In the genomic region with DNA sequence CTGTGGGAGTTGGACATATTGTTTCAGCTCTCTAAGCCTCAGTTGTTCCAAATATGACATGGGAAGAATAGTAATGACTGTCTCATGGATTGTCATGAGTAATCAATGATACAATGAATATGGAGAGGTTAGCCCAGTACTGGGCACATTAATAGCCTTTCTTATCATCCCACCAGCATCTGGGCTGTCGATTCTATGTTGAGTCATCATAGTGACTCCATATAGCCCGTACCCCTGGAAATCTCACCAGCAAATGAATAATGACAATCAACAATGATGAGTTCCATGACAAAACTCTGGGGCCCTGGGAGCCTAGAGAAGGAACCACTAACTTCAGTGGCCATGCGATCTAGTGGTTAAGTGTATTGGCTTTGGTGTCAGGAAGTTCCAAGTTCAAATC, we compare ENCODE assay signal across 35 cellular contexts. TPM values are rescaled to one million over a fixed set of nuclear protein-coding genes. Genes with fewer than 3 reads are reported as not detected.
"Had no signal": no experiment of that assay in that cellular context is flagged by ENCODE, and none has a peak within 500 bp of the region (broad histone marks: within the 10 kb centered on the region; RNA-seq: fewer than 3 reads in every experiment).

No MANE protein-coding gene starts in this region.

- DNase-seq: activated CD4-positive, alpha-beta T cell treated with anti-CD3 and anti-CD28 coated beads for 48 hours; activated CD4-positive, alpha-beta T cell treated with anti-CD3 and anti-CD28 coated beads, Interleukin-2, amount 50 U/mL, for 1 hour; activated CD4-positive, alpha-beta T cell treated with anti-CD3 and anti-CD28 coated beads, Interleukin-2, amount 50 U/mL, for 48 hours; activated CD8-positive, alpha-beta memory T cell treated with anti-CD3 and anti-CD28 coated beads for 24 hours; activated CD8-positive, alpha-beta T cell treated with anti-CD3 and anti-CD28 coated beads for 36 hours; activated effector memory CD4-positive, alpha-beta T cell treated with Interleukin-2 at 50 U/mL for 16 hours; activated gamma-delta T cell treated with Interleukin-2 at 50 U/mL for 16 hours; activated naive CD4-positive, alpha-beta T cell treated with anti-CD3 and anti-CD28 coated beads, Interleukin-2, amount 50 U/mL, for 16 hours; activated naive CD4-positive, alpha-beta T cell treated with Interleukin-2 at 50 U/mL for 16 hours; activated naive CD8-positive, alpha-beta T cell treated with anti-CD3 and anti-CD28 coated beads, Interleukin-2, amount 50 U/mL, for 24 hours; activated T-cell treated with anti-CD3 and anti-CD28 coated beads, Interleukin-2, amount 50 U/mL, for 4 hours; adrenal gland; amygdala; aorta; dorsolateral prefrontal cortex; effector memory CD4-positive, alpha-beta T cell; endodermal cell; foreskin melanocyte; heart right ventricle; SW 1271; T-cell; T-helper 17 cell; T1000 had no signal

- H3K4me1 ChIP-seq: breast epithelium, gastroesophageal sphincter had no signal

- H3K27me3 ChIP-seq: adrenal gland, breast epithelium, dorsolateral prefrontal cortex had no signal

- ATAC-seq: activated CD4-positive, CD25-positive, alpha-beta regulatory T cell treated with anti-CD3 and anti-CD28 coated beads, Interleukin-2, amount 50 U/mL, for 24 hours; activated CD8-positive, alpha-beta T cell treated with anti-CD3 and anti-CD28 coated beads for 36 hours; activated naive CD8-positive, alpha-beta T cell treated with anti-CD3 and anti-CD28 coated beads, Interleukin-2, amount 50 U/mL, for 24 hours; activated T-cell treated with anti-CD3 and anti-CD28 coated beads, Interleukin-2, amount 50 U/mL, for 4 hours; activated T-helper 17 cell treated with anti-CD3 and anti-CD28 coated beads, Interleukin-2, amount 50 U/mL, for 72 hours; gastroesophageal sphincter; T-cell; T-helper 17 cell; WTC11 had no signal

- H3K27ac ChIP-seq: adrenal gland, breast epithelium, cardiac muscle cell, coronary artery, dorsolateral prefrontal cortex, esophagus muscularis mucosa, gastroesophageal sphincter, heart right ventricle, VCaP had no signal

- H3K9me3 ChIP-seq: adrenal gland, breast epithelium had no signal

- H3K4me3 ChIP-seq: adrenal gland, breast epithelium, cardiac muscle cell, coronary artery, dorsolateral prefrontal cortex, esophagus muscularis mucosa, gastroesophageal sphincter, heart right ventricle had no signal

RNA-seq across cellular contexts. Expression of a gene that starts 39.7 kb away (rescaled TPM):
- total RNA-seq: activated CD8-positive, alpha-beta T cell treated with anti-CD3 and anti-CD28 coated beads for 36 hours; activated T-cell treated with anti-CD3 and anti-CD28 coated beads, Interleukin-2, amount 50 U/mL, for 4 hours; activated T-helper 17 cell treated with anti-CD3 and anti-CD28 coated beads, Interleukin-2, amount 50 U/mL, for 72 hours; adrenal gland; aorta; cardiac muscle cell; cerebellum; epithelial cell of proximal tubule; esophagus muscularis mucosa; glomerular endothelial cell; heart right ventricle; T-cell; T-helper 17 cell had no signal
- polyA plus RNA-seq: adrenal gland, aorta, cardiac muscle cell, heart right ventricle had no signal

RNA-seq across cellular contexts. Expression of a gene that starts 44.4 kb away (rescaled TPM):
- total RNA-seq: activated CD8-positive, alpha-beta T cell treated with anti-CD3 and anti-CD28 coated beads for 36 hours; activated T-cell treated with anti-CD3 and anti-CD28 coated beads, Interleukin-2, amount 50 U/mL, for 4 hours; activated T-helper 17 cell treated with anti-CD3 and anti-CD28 coated beads, Interleukin-2, amount 50 U/mL, for 72 hours; adrenal gland; aorta; cardiac muscle cell; cerebellum; esophagus muscularis mucosa; glomerular endothelial cell; heart right ventricle; T-cell; T-helper 17 cell had no signal
- polyA plus RNA-seq: adrenal gland, aorta, cardiac muscle cell, heart right ventricle had no signal
